In the genomic region with DNA sequence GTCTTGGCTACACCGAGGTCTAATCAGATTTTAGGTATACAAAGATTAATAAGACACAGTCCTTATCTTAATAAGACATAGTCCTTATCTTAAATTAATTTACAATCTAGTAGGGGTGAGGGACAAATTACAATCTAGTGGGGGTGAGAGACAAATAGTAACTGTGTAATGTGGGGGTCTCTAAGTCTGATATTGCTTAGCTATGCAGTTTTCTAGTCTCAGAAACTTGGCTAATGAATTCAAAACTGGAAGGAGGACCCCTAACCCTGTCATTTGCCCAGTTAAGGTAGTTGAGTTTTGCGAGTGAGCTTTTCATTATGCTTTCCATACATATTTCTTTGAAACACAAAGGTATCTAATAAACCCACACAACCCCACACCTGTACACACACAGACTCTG, we compare ENCODE assay signal across 33 cellular contexts.
"Had no signal": no experiment of that assay in that cellular context is flagged by ENCODE, and none has a peak within 500 bp of the region (broad histone marks: within the 10 kb centered on the region; RNA-seq: fewer than 3 reads in every experiment).

No MANE protein-coding gene starts in this region.

- H3K36me3 ChIP-seq: adrenal gland, ascending aorta, brain microvascular endothelial cell, breast epithelium, cardiac muscle cell had no signal

- H3K9me3 ChIP-seq: adrenal gland, ascending aorta, body of pancreas, breast epithelium had no signal

- H3K4me1 ChIP-seq: adrenal gland, ascending aorta, body of pancreas, breast epithelium had no signal

- H3K27ac ChIP-seq: adrenal gland, ascending aorta, body of pancreas, brain microvascular endothelial cell, breast epithelium, cardiac muscle cell had no signal

- H3K4me3 ChIP-seq: adrenal gland, ascending aorta, body of pancreas, breast epithelium, cardiac muscle cell had no signal

- H3K27me3 ChIP-seq: adrenal gland, ascending aorta, body of pancreas, brain microvascular endothelial cell, breast epithelium had no signal

- FAIRE-seq: astrocyte, bronchial epithelial cell, colon had no signal

- DNase-seq: activated effector memory CD4-positive, alpha-beta T cell treated with anti-CD3 and anti-CD28 coated beads, Interleukin-2, amount 50 U/mL, for 16 hours; activated effector memory CD4-positive, alpha-beta T cell treated with Interleukin-2 at 50 U/mL for 16 hours; activated gamma-delta T cell; activated gamma-delta T cell treated with Interleukin-2 at 50 U/mL for 16 hours; activated naive CD4-positive, alpha-beta T cell; activated naive CD4-positive, alpha-beta T cell treated with anti-CD3 and anti-CD28 coated beads for 36 hours; activated naive CD4-positive, alpha-beta T cell treated with anti-CD3 and anti-CD28 coated beads, Interleukin-2, amount 10 ng/mL, durations not matched to agents 7 days and 5 days; activated naive CD4-positive, alpha-beta T cell treated with anti-CD3 and anti-CD28 coated beads, Interleukin-2, amount 50 U/mL, for 16 hours; activated naive CD4-positive, alpha-beta T cell treated with Interleukin-2 at 50 U/mL for 16 hours; activated naive CD8-positive, alpha-beta T cell treated with anti-CD3 and anti-CD28 coated beads for 36 hours; activated naive CD8-positive, alpha-beta T cell treated with anti-CD3 and anti-CD28 coated beads, Interleukin-2, amount 10 ng/mL, durations not matched to agents 7 days and 5 days; activated naive CD8-positive, alpha-beta T cell treated with anti-CD3 and anti-CD28 coated beads, Interleukin-2, amount 50 U/mL, for 24 hours; activated T-cell treated with anti-CD3 and anti-CD28 coated beads, Interleukin-2, amount 50 U/mL, for 4 hours; activated T-cell treated with anti-CD3 and anti-CD28 coated beads, Interleukin-2, amount 50 U/mL, for 48 hours; activated T-cell treated with anti-CD3 and anti-CD28 coated beads, Interleukin-2, amount 50 U/mL, for 72 hours; adrenal gland; amniotic stem cell; amygdala; anterior cingulate cortex; aorta; body of pancreas; brain microvascular endothelial cell; caudate nucleus; central memory CD4-positive, alpha-beta T cell; cerebellar nuclear complex had no signal

- ATAC-seq: activated naive CD4-positive, alpha-beta T cell treated with anti-CD3 and anti-CD28 coated beads, Interleukin-2, amount 50 U/mL, for 72 hours; activated naive CD8-positive, alpha-beta T cell treated with anti-CD3 and anti-CD28 coated beads, Interleukin-2, amount 50 U/mL, for 24 hours; activated T-cell treated with anti-CD3 and anti-CD28 coated beads, Interleukin-2, amount 50 U/mL, for 4 hours; activated T-cell treated with anti-CD3 and anti-CD28 coated beads, Interleukin-2, amount 50 U/mL, for 72 hours; activated T-helper 17 cell treated with anti-CD3 and anti-CD28 coated beads, Interleukin-2, amount 50 U/mL, for 72 hours; body of pancreas had no signal
